1 cellular context compared by ENCODE assay signal in the genomic region with DNA sequence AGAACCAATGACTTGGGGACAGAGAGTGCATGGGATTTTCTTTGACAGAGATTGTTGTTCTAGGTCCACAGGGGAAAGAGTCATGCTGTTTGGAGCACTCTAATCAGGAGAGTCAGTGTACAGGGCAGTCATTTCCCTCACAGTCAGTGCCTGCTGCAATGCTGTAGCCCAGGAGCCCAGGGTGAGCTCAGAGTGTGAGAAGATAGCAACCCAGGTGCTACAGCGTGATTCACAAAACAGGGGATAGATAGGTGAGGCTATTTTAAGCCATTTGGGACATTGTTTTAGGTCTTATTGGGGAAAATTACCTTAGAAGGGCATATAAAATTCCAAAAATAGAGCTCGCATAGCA.
TF ChIP-seq lines count a peak whose summit lies in the region.

No MANE protein-coding gene starts in this region.

TF ChIP-seq in endothelial cell of umbilical vein, 7 proteins besides CTCF, POLR2A, EP300 and RAD21 (continued from another document):
- TF ChIP-seq FOS (IDR thresholded peaks at IDR 0.05; ENCODE audit: borderline replicate concordance, insufficient read depth, low read length), result no peak
- no peak for TF ChIP-seq JUN (IDR thresholded peaks at IDR 0.05; ENCODE audit: borderline replicate concordance, insufficient read depth, insufficient read length, low read depth)
- TF ChIP-seq MAX (IDR thresholded peaks at IDR 0.05; ENCODE audit: insufficient read depth, insufficient read length), result no peak
- TF ChIP-seq MYC (IDR thresholded peaks at IDR 0.05; ENCODE audit: low read depth, low read length), result no peak
- no peak for TF ChIP-seq EZH2 (IDR thresholded peaks at IDR 0.05; ENCODE audit: borderline replicate concordance, low read depth, low read length, severe bottlenecking)
- no peak for TF ChIP-seq POLR2AphosphoS5 (IDR thresholded peaks at IDR 0.05; ENCODE audit: insufficient read depth, low read depth, low read length)
